ENCODE assay signal across 14 cellular contexts in genomic region chr9:98887918-98888510, GRCh38. TPM values are rescaled to one million over a fixed set of nuclear protein-coding genes. Genes with fewer than 3 reads are reported as not detected.
A peak's percentile ranks its signal among the peaks of the same experiment; 100 is the strongest.
DNase-seq lines count a peak whose midpoint lies in the region; ATAC-seq and TF ChIP-seq lines count a peak whose summit lies in the region.
"Had no signal": no experiment of that assay in that cellular context is flagged by ENCODE, and none has a peak within 500 bp of the region (broad histone marks: within the 10 kb centered on the region; RNA-seq: fewer than 3 reads in every experiment).

No MANE protein-coding gene starts in this region.

- CTCF ChIA-PET in activated CD8-positive, alpha-beta memory T cell treated with anti-CD3 and anti-CD28 coated beads, Interleukin-2, amount 10 ng/mL, durations not matched to agents 7 days and 5 days (lab: Charles Lee), result no interaction called here

- TF ChIP-seq POLR2A in adrenal gland (IDR thresholded peaks at IDR 0.05), result no peak

- H3K27ac Mint-ChIP-seq in activated CD8-positive, alpha-beta memory T cell treated with anti-CD3 and anti-CD28 coated beads, Interleukin-2, amount 10 ng/mL, durations not matched to agents 7 days and 5 days, result no peak overlapping the region
- H3K27ac Mint-ChIP-seq: activated CD4-positive, alpha-beta T cell treated with anti-CD3 and anti-CD28 coated beads, Interleukin-2, amount 10 ng/mL, durations not matched to agents 7 days and 5 days; T-helper 17 cell had no signal

- H3K9me3 Mint-ChIP-seq in activated CD8-positive, alpha-beta memory T cell treated with anti-CD3 and anti-CD28 coated beads, Interleukin-2, amount 10 ng/mL, durations not matched to agents 7 days and 5 days (ENCODE audit: low read depth), result no peaks in the 10 kb centered on the region
- H3K9me3 Mint-ChIP-seq: activated CD4-positive, alpha-beta T cell treated with anti-CD3 and anti-CD28 coated beads, Interleukin-2, amount 10 ng/mL, durations not matched to agents 7 days and 5 days had no signal

- peak; percentile 42 to 55 for DNase-seq in NCI-H2081 (lab: John Stamatoyannopoulos, UW)
- DNase-seq in NCI-H2081 treated with DMSO at 0.1 percent for 48 hours (lab: John Stamatoyannopoulos, UW), result no peak
- peak; percentile 34 for DNase-seq in NCI-H2227 (lab: John Stamatoyannopoulos, UW; ENCODE audit: unreplicated experiment)
- DNase-seq in adrenal gland, result peak in 2 of 7 donors; percentile 26 to 55
- DNase-seq in retinal pigment epithelial cell (ENCODE audit: low read depth), result peak; percentile 82
- no peak for DNase-seq in activated CD8-positive, alpha-beta memory T cell treated with anti-CD3 and anti-CD28 coated beads, Interleukin-2, amount 10 ng/mL, durations not matched to agents 7 days and 5 days
- DNase-seq in AG20443 (ENCODE audit: low spot score), result no peak
- DNase-seq: activated CD4-positive, alpha-beta T cell treated with anti-CD3 and anti-CD28 coated beads, Interleukin-2, amount 10 ng/mL, durations not matched to agents 7 days and 5 days; activated effector memory CD4-positive, alpha-beta T cell treated with Interleukin-2 at 50 U/mL for 16 hours; DMS53; GOT3; mesendoderm; T-helper 17 cell had no signal

- no peaks in the 10 kb centered on the region for H3K27me3 ChIP-seq in adrenal gland

- no peaks in the 10 kb centered on the region for H3K36me3 Mint-ChIP-seq in activated CD8-positive, alpha-beta memory T cell treated with anti-CD3 and anti-CD28 coated beads, Interleukin-2, amount 10 ng/mL, durations not matched to agents 7 days and 5 days

- no peaks in the 10 kb centered on the region for H3K4me1 Mint-ChIP-seq in activated CD8-positive, alpha-beta memory T cell treated with anti-CD3 and anti-CD28 coated beads, Interleukin-2, amount 10 ng/mL, durations not matched to agents 7 days and 5 days
- H3K4me1 Mint-ChIP-seq: activated CD4-positive, alpha-beta T cell treated with anti-CD3 and anti-CD28 coated beads, Interleukin-2, amount 10 ng/mL, durations not matched to agents 7 days and 5 days; T-helper 17 cell had no signal

- H3K4me1 ChIP-seq in adrenal gland (replicated peaks in 1 of 2), result peaks cover 37 to 59% of the 10 kb centered on the region in 2 donors

- no peaks in the 10 kb centered on the region for H3K9me3 ChIP-seq in adrenal gland (replicated peaks in 1 of 3)

- H3K4me3 ChIP-seq in adrenal gland (no peak overlapping the region), retinal pigment epithelial cell (ENCODE audit: low read length) (no peak overlapping the region)

- intact Hi-C loops in adrenal gland (cut with DNase I), result no loop called here

- no peak for ATAC-seq in HG03139 (IDR thresholded peaks at IDR 0.05; ENCODE audit: unreplicated experiment)
- ATAC-seq in activated CD8-positive, alpha-beta memory T cell treated with anti-CD3 and anti-CD28 coated beads, Interleukin-2, amount 10 ng/mL, durations not matched to agents 7 days and 5 days, result no peak
- ATAC-seq: T-helper 17 cell had no signal

- H3K27me3 Mint-ChIP-seq in activated CD8-positive, alpha-beta memory T cell treated with anti-CD3 and anti-CD28 coated beads, Interleukin-2, amount 10 ng/mL, durations not matched to agents 7 days and 5 days, result peaks cover 41% of the 10 kb centered on the region

- TF ChIP-seq CTCF in adrenal gland (IDR thresholded peaks at IDR 0.05), result no peak
- no peak for TF ChIP-seq CTCF in retinal pigment epithelial cell (conservative IDR thresholded peaks at IDR 0.05; ENCODE audit: low read depth, low read length)

- H3K27ac ChIP-seq in adrenal gland, result peak overlapping the region in 4 of 5 donors; percentile 14 to 91 (median 58)

- H3K36me3 ChIP-seq in adrenal gland (replicated peaks in 1 of 2), result no peaks in the 10 kb centered on the region

- 60 to 71% (median 67%) methylated on average over 6 of the region's 6 CpGs for WGBS in adrenal gland, 4 donors

- no peak overlapping the region for H3K4me3 Mint-ChIP-seq in activated CD8-positive, alpha-beta memory T cell treated with anti-CD3 and anti-CD28 coated beads, Interleukin-2, amount 10 ng/mL, durations not matched to agents 7 days and 5 days
- H3K4me3 Mint-ChIP-seq: activated CD4-positive, alpha-beta T cell treated with anti-CD3 and anti-CD28 coated beads, Interleukin-2, amount 10 ng/mL, durations not matched to agents 7 days and 5 days; T-helper 17 cell had no signal

RNA-seq across cellular contexts. Expression of gene COL15A1, which starts 55.7 kb away (rescaled TPM):
- total RNA-seq in adrenal gland, result 100 to 1,000 TPM in 4 of 8 donors, 10 to 100 TPM in 4; 66.2 to 320 (median 101) TPM
- 100 to 1,000 TPM in 1 of 3 donors, 10 to 100 TPM in 2; 34.8 to 111 (median 61.2) TPM for polyA plus RNA-seq in adrenal gland
- under 1 TPM; 0.45 to 0.53 TPM for total RNA-seq in activated CD8-positive, alpha-beta memory T cell treated with anti-CD3 and anti-CD28 coated beads, Interleukin-2, amount 10 ng/mL, durations not matched to agents 7 days and 5 days
- total RNA-seq: T-helper 17 cell had no signal

Comparison
In these comparisons a context has a peak if more than half of its experiments do, and no peak if none do; other contexts are left out.
1. DNase-seq: peak in NCI-H2081 (2 of 2), NCI-H2227 (single experiment) and retinal pigment epithelial cell (single experiment); none in NCI-H2081 treated with DMSO at 0.1 percent for 48 hours (single experiment), activated CD8-positive, alpha-beta memory T cell treated with anti-CD3 and anti-CD28 coated beads, Interleukin-2, amount 10 ng/mL, durations not matched to agents 7 days and 5 days (single experiment) and AG20443 (single experiment).
2. RNA of gene COL15A1, which starts 55.7 kb away (total RNA-seq): 66.2 to 320 TPM in adrenal gland; 0.45 to 0.53 TPM in activated CD8-positive, alpha-beta memory T cell treated with anti-CD3 and anti-CD28 coated beads, Interleukin-2, amount 10 ng/mL, durations not matched to agents 7 days and 5 days; every median in the first group is over 10 times any median in the second.